Comparison of ENCODE assay signal across 13 cellular contexts in genomic region chr4:32140636-32141035, GRCh38.
DNase-seq lines count a peak whose midpoint lies in the region; ATAC-seq and TF ChIP-seq lines count a peak whose summit lies in the region.
"Had no signal": no experiment of that assay in that cellular context is flagged by ENCODE, and none has a peak within 500 bp of the region (broad histone marks: within the 10 kb centered on the region; RNA-seq: fewer than 3 reads in every experiment).

No MANE protein-coding gene starts in this region.

- intact Hi-C loops in activated CD4-positive, alpha-beta T cell treated with anti-CD3 and anti-CD28 coated beads for 36 hours (cut with DNase I, micrococcal nuclease) = no loop called here
- intact Hi-C loops in thyroid gland (cut with DNase I) = no loop called here

- in situ Hi-C loops in GM13977 (cut with MboI; ENCODE audit: low pct_unique_long_range_greater_than_20kb, low sequenced_read_pairs, unreplicated experiment) = no loop called here
- in situ Hi-C loops in astrocyte of the spinal cord (cut with HindIII; ENCODE audit: low sequenced_read_pairs) = no loop called here

- H3K9me3 ChIP-seq in thyroid gland = no peaks in the 10 kb centered on the region

- H3K27ac Mint-ChIP-seq in activated CD4-positive, alpha-beta T cell treated with anti-CD3 and anti-CD28 coated beads for 36 hours = no peak overlapping the region
- H3K27ac Mint-ChIP-seq: activated CD4-positive, alpha-beta T cell treated with anti-CD3 and anti-CD28 coated beads, Interleukin-2, amount 10 ng/mL, durations not matched to agents 7 days and 5 days; brain; immature natural killer cell had no signal

- H3K27me3 Mint-ChIP-seq in activated CD4-positive, alpha-beta T cell treated with anti-CD3 and anti-CD28 coated beads for 36 hours = no peaks in the 10 kb centered on the region
- H3K27me3 Mint-ChIP-seq: activated CD4-positive, alpha-beta T cell treated with anti-CD3 and anti-CD28 coated beads, Interleukin-2, amount 10 ng/mL, durations not matched to agents 7 days and 5 days had no signal

- no peak overlapping the region for H3K4me3 Mint-ChIP-seq in activated CD4-positive, alpha-beta T cell treated with anti-CD3 and anti-CD28 coated beads for 36 hours
- H3K4me3 Mint-ChIP-seq: activated CD4-positive, alpha-beta T cell treated with anti-CD3 and anti-CD28 coated beads, Interleukin-2, amount 10 ng/mL, durations not matched to agents 7 days and 5 days; brain; immature natural killer cell had no signal

- no peaks in the 10 kb centered on the region for H3K4me1 ChIP-seq in thyroid gland

- no peaks in the 10 kb centered on the region for H3K27me3 ChIP-seq in thyroid gland

- H3K36me3 Mint-ChIP-seq in activated CD4-positive, alpha-beta T cell treated with anti-CD3 and anti-CD28 coated beads for 36 hours (ENCODE audit: low read depth) = no peaks in the 10 kb centered on the region
- H3K36me3 Mint-ChIP-seq: brain, immature natural killer cell had no signal

- CTCF ChIA-PET in activated CD4-positive, alpha-beta T cell treated with anti-CD3 and anti-CD28 coated beads for 36 hours (lab: Charles Lee) = no interaction called here

- 52 to 72% methylated on average over 2 of the region's 2 CpGs for WGBS in thyroid gland, 2 donors

- H3K27ac ChIP-seq in thyroid gland = no peak overlapping the region

- DNase-seq in GM13977 (ENCODE audit: low spot score) = peak; percentile 4
- peak; percentile 50 for DNase-seq in NCI-H146 treated with DMSO at 0.1 percent for 48 hours (lab: John Stamatoyannopoulos, UW; ENCODE audit: unreplicated experiment)
- DNase-seq in astrocyte of the spinal cord (ENCODE audit: low read depth, low spot score) = peak; percentile 96
- DNase-seq in myocyte (ENCODE audit: low read depth) = peak; percentile 16
- no peak for DNase-seq in DMS153 treated with DMSO at 0.1 percent for 48 hours (lab: John Stamatoyannopoulos, UW; ENCODE audit: unreplicated experiment)
- no peak for DNase-seq in activated CD4-positive, alpha-beta T cell treated with anti-CD3 and anti-CD28 coated beads for 36 hours
- no peak for DNase-seq in thyroid gland
- no peak for DNase-seq in stimulated activated CD4-positive, alpha-beta T cell treated with anti-CD3 and anti-CD28 coated beads, Interleukin-4, amount 100 ng/mL, for 1 hour
- DNase-seq: activated CD4-positive, alpha-beta T cell treated with anti-CD3 and anti-CD28 coated beads, Interleukin-2, amount 10 ng/mL, durations not matched to agents 7 days and 5 days; immature natural killer cell; NCI-H2227 treated with DMSO at 0.1 percent for 48 hours had no signal

- POLR2A ChIA-PET in activated CD4-positive, alpha-beta T cell treated with anti-CD3 and anti-CD28 coated beads for 36 hours (lab: Charles Lee) = no interaction called here

- no peak for TF ChIP-seq POLR2A in thyroid gland (IDR thresholded peaks at IDR 0.05)

- peaks cover 13% of the 10 kb centered on the region for H3K9me3 Mint-ChIP-seq in activated CD4-positive, alpha-beta T cell treated with anti-CD3 and anti-CD28 coated beads for 36 hours (ENCODE audit: low read depth)

- TF ChIP-seq CTCF in GM13977 (IDR thresholded peaks at IDR 0.05; ENCODE audit: extremely low read depth, insufficient read depth, missing control alignments) (no peak), astrocyte of the spinal cord (IDR thresholded peaks at IDR 0.05; ENCODE audit: low read depth, low read length) (no peak), thyroid gland (IDR thresholded peaks at IDR 0.05) (no peak)

- no peaks in the 10 kb centered on the region for H3K36me3 ChIP-seq in thyroid gland

- H3K4me3 ChIP-seq in astrocyte of the spinal cord (ENCODE audit: low read depth, low read length) (no peak overlapping the region), thyroid gland (replicated peaks in 1 of 3) (no peak overlapping the region)

- no peaks in the 10 kb centered on the region for H3K4me1 Mint-ChIP-seq in activated CD4-positive, alpha-beta T cell treated with anti-CD3 and anti-CD28 coated beads for 36 hours
- H3K4me1 Mint-ChIP-seq: activated CD4-positive, alpha-beta T cell treated with anti-CD3 and anti-CD28 coated beads, Interleukin-2, amount 10 ng/mL, durations not matched to agents 7 days and 5 days; immature natural killer cell had no signal

- no peak for ATAC-seq in activated CD4-positive, alpha-beta T cell treated with anti-CD3 and anti-CD28 coated beads for 36 hours
- ATAC-seq: sciatic nerve had no signal

Comparison
In these comparisons a context has a peak if more than half of its experiments do, and no peak if none do; other contexts are left out.
1. DNase-seq: peak in GM13977 (single experiment), NCI-H146 treated with DMSO at 0.1 percent for 48 hours (single experiment), astrocyte of the spinal cord (single experiment) and myocyte (single experiment); none in DMS153 treated with DMSO at 0.1 percent for 48 hours (single experiment), activated CD4-positive, alpha-beta T cell treated with anti-CD3 and anti-CD28 coated beads for 36 hours (single experiment), thyroid gland (0 of 2) and stimulated activated CD4-positive, alpha-beta T cell treated with anti-CD3 and anti-CD28 coated beads, Interleukin-4, amount 100 ng/mL, for 1 hour (single experiment).